In the genomic region with DNA sequence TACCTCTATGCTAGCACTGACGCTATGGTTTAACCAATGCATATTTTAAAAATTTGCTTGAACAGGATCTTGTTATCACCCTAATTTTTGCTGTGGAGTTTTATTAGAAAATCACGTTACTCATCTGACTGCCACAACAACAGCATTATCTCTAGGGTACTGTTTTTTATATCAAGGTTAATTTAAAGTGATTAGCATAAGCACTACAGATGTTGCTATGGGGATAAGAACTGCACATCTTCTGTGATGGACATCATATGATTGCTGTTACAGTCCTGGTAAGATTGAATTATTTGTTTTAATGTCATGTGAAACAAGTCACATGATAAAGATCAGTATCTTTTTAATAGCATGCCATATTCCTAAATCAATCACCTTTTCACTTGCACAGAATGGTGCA, we compare ENCODE assay signal across 23 cellular contexts.
"Had no signal": no experiment of that assay in that cellular context is flagged by ENCODE, and none has a peak within 500 bp of the region (broad histone marks: within the 10 kb centered on the region; RNA-seq: fewer than 3 reads in every experiment).

No MANE protein-coding gene starts in this region.

- H3K9me3 Mint-ChIP-seq: mesothelial cell of epicardium had no signal

- H3K27ac ChIP-seq: colonic mucosa, esophagus muscularis mucosa, foreskin keratinocyte, gastroesophageal sphincter, heart left ventricle, hepatocyte, left ventricle myocardium inferior, lower lobe of right lung had no signal

- H2AFZ ChIP-seq: hepatocyte had no signal

- H3K79me2 ChIP-seq: hepatocyte had no signal

- H3K36me3 Mint-ChIP-seq: mesothelial cell of epicardium, naive B cell had no signal

- H3K27me3 ChIP-seq: colonic mucosa, esophagus muscularis mucosa, foreskin keratinocyte, gastroesophageal sphincter, heart left ventricle, hepatocyte had no signal

- DNase-seq: colonic mucosa; cortex of kidney; effector CD8-positive, alpha-beta T cell; effector memory CD8-positive, alpha-beta T cell; foreskin keratinocyte; heart left ventricle; hypothalamus; immature natural killer cell; islet precursor cell; kidney; kidney glomerular epithelial cell; left colon; left ventricle myocardium inferior; lower lobe of right lung; mesenchymal stem cell; mucosa of descending colon; naive B cell had no signal

- H3K4me2 ChIP-seq: hepatocyte had no signal

- H3K4me3 Mint-ChIP-seq: dendritic cell treated with granulocyte-macrophage colony-stimulating factor and Interleukin-4, amounts not matched to agents 40 ng/mL and 50 ng/mL, for 4 days; effector memory CD8-positive, alpha-beta T cell; immature natural killer cell; mesothelial cell of epicardium; naive B cell had no signal

- ATAC-seq: effector memory CD8-positive, alpha-beta T cell; foreskin keratinocyte; gastroesophageal sphincter; heart left ventricle; left colon; left lobe of liver; lower lobe of right lung; mucosa of descending colon had no signal

- H3K4me1 Mint-ChIP-seq: immature natural killer cell, mesothelial cell of epicardium, naive B cell had no signal

- H3K4me1 ChIP-seq: colonic mucosa, esophagus muscularis mucosa, foreskin keratinocyte, gastroesophageal sphincter, heart left ventricle, left ventricle myocardium inferior, lower lobe of right lung had no signal

- H3K4me3 ChIP-seq: colonic mucosa, esophagus muscularis mucosa, gastroesophageal sphincter, heart left ventricle, hepatocyte, left ventricle myocardium inferior, lower lobe of right lung, mucosa of descending colon had no signal

- H3K36me3 ChIP-seq: colonic mucosa, esophagus muscularis mucosa, gastroesophageal sphincter, heart left ventricle, left ventricle myocardium inferior, lower lobe of right lung had no signal

- H3K27ac Mint-ChIP-seq: dendritic cell treated with granulocyte-macrophage colony-stimulating factor and Interleukin-4, amounts not matched to agents 40 ng/mL and 50 ng/mL, for 4 days; effector memory CD8-positive, alpha-beta T cell; immature natural killer cell; mesothelial cell of epicardium; naive B cell had no signal

- H3K27me3 Mint-ChIP-seq: dendritic cell treated with granulocyte-macrophage colony-stimulating factor and Interleukin-4, amounts not matched to agents 40 ng/mL and 50 ng/mL, for 4 days; effector memory CD8-positive, alpha-beta T cell; naive B cell had no signal

- H3K9me3 ChIP-seq: colonic mucosa, esophagus muscularis mucosa, gastroesophageal sphincter, lower lobe of right lung, mucosa of descending colon had no signal
